In the genomic region with DNA sequence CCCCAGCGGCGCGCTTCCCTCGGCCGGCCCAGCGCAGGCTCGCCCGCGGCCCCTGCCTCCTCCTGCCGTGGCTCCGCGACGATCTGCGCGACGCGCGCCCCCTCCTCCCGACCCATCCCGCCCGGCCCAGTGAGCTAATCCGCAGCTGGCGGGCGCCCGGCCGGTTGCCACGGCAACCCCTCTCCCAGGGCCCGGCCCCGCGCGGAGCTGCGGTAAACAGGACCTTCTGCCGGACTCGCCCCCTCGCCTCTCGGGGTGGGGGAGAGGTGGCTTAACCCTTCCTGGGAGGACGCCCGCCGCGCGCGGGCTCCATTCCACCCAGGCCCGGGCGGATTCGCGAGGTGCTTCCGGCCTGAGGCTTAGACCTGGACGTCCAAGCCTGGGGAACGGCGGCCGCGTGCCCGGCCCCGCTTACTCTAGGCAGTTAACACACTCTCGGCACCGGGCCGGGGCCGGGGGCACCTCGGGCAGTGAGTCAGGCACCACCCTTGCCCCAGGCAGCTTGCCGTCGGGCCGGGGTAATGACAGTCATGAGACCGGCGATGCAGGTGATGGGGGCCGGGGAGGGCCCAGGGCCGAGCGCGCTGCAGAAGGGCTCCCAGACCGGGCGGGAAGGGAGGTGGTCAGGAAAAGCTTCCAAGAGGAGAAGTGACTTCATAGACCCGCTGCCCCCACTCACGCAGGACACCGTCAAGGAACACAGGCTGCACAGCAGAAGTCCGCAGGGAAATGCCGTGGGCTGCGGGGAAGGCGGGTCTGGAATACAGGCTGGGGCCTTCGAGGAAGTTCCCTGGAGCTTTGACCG, we compare ENCODE assay signal across 8 cellular contexts. TPM values are rescaled to one million over a fixed set of nuclear protein-coding genes. Genes with fewer than 3 reads are reported as not detected.
DNase-seq lines count a peak whose midpoint lies in the region; ATAC-seq and TF ChIP-seq lines count a peak whose summit lies in the region.

A gene with protein sequence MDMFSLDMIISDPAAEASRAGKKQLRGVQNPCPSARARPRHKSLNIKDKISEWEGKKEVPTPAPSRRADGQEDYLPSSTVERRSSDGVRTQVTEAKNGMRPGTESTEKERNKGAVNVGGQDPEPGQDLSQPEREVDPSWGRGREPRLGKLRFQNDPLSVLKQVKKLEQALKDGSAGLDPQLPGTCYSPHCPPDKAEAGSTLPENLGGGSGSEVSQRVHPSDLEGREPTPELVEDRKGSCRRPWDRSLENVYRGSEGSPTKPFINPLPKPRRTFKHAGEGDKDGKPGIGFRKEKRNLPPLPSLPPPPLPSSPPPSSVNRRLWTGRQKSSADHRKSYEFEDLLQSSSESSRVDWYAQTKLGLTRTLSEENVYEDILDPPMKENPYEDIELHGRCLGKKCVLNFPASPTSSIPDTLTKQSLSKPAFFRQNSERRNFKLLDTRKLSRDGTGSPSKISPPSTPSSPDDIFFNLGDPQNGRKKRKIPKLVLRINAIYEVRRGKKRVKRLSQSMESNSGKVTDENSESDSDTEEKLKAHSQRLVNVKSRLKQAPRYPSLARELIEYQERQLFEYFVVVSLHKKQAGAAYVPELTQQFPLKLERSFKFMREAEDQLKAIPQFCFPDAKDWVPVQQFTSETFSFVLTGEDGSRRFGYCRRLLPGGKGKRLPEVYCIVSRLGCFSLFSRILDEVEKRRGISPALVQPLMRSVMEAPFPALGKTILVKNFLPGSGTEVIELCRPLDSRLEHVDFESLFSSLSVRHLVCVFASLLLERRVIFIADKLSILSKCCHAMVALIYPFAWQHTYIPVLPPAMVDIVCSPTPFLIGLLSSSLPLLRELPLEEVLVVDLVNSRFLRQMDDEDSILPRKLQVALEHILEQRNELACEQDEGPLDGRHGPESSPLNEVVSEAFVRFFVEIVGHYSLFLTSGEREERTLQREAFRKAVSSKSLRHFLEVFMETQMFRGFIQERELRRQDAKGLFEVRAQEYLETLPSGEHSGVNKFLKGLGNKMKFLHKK (minus strand): TSS at position 87 of the 805 bp plus-strand sequence. CDS start 38,416 bp downstream, outside the sequence.

- no peak for TF ChIP-seq POLR2A in NB4 (IDR thresholded peaks at IDR 0.05; ENCODE audit: extremely low read depth, insufficient read length)
- no peak for TF ChIP-seq POLR2A in vagina (IDR thresholded peaks at IDR 0.05)

- H3K27me3 ChIP-seq in foreskin keratinocyte (peaks cover 8% of the 10 kb centered on the region), vagina (no peaks in the 10 kb centered on the region)
- peaks cover 0 to 7% of the 10 kb centered on the region in 2 donors for H3K27me3 ChIP-seq in naive thymus-derived CD4-positive, alpha-beta T cell (ENCODE audit: control insufficient read depth in 2 of 2, insufficient read depth in 2 of 2, low read length in 2 of 2)

- CTCF ChIA-PET in naive thymus-derived CD4-positive, alpha-beta T cell (lab: Charles Lee): no interaction called here

- peak within 1 kb of the TSS; percentile 80 to 93 (median 88) for H3K4me3 Mint-ChIP-seq in naive thymus-derived CD4-positive, alpha-beta T cell

- H3K4me3 ChIP-seq in NB4 (ENCODE audit: low read depth, low read length) (no peak within 1 kb of the TSS), vagina (peak within 1 kb of the TSS; percentile 66 to 91)
- peak within 1 kb of the TSS; percentile 24 for H3K4me3 ChIP-seq in naive thymus-derived CD4-positive, alpha-beta T cell (ENCODE audit: low read length)

- H3K36me3 Mint-ChIP-seq in naive thymus-derived CD4-positive, alpha-beta T cell: peaks cover 0 to 5% (median 0%) of the 10 kb centered on the region in 5 donors

- H3K4me1 ChIP-seq in foreskin keratinocyte: no peaks in the 10 kb centered on the region
- peaks cover 0 to 8% of the 10 kb centered on the region in 2 donors for H3K4me1 ChIP-seq in naive thymus-derived CD4-positive, alpha-beta T cell (ENCODE audit: control insufficient read depth in 2 of 2, insufficient read depth in 2 of 2, low read length in 2 of 2)
- peaks cover 39% of the 10 kb centered on the region for H3K4me1 ChIP-seq in vagina

- peaks cover 0 to 4% (median 0%) of the 10 kb centered on the region in 11 donors for H3K9me3 Mint-ChIP-seq in naive thymus-derived CD4-positive, alpha-beta T cell

- no peak within 1 kb of the TSS for H3K27ac ChIP-seq in foreskin keratinocyte
- no peak within 1 kb of the TSS for H3K27ac ChIP-seq in naive thymus-derived CD4-positive, alpha-beta T cell (ENCODE audit: low read depth, low read length)
- peak within 1 kb of the TSS; percentile 87 for H3K27ac ChIP-seq in vagina

- DNase-seq in COR-L47 (lab: John Stamatoyannopoulos, UW) (peak; percentile 72), NB4 (ENCODE audit: low read depth) (peak; percentile 41), foreskin keratinocyte (no peak), vagina (ENCODE audit: extremely low spot score in 2 of 2) (no peak)
- DNase-seq in activated T-cell treated with anti-CD3 and anti-CD28 coated beads, Interleukin-2, amount 50 U/mL, for 48 hours: peak; percentile 26 to 36
- no peak for DNase-seq in naive thymus-derived CD4-positive, alpha-beta T cell
- no peak for DNase-seq in stimulated activated CD8-positive, alpha-beta memory T cell treated with anti-CD3 and anti-CD28 coated beads, Interleukin-4, amount 100 ng/mL, for 48 hours

- intact Hi-C loops in naive thymus-derived CD4-positive, alpha-beta T cell (cut with micrococcal nuclease): no loop called here
- intact Hi-C loops in vagina (cut with DNase I): no loop called here

- H3K36me3 ChIP-seq in naive thymus-derived CD4-positive, alpha-beta T cell (ENCODE audit: control insufficient read depth in 2 of 3, insufficient read depth in 3 of 3, low read length in 3 of 3): no peaks in the 10 kb centered on the region
- H3K36me3 ChIP-seq in vagina: no peaks in the 10 kb centered on the region

- ATAC-seq in foreskin keratinocyte (peak; percentile 47), HG03097 (IDR thresholded peaks at IDR 0.05; ENCODE audit: low FRiP score, unreplicated experiment) (no peak)
- ATAC-seq in naive thymus-derived CD4-positive, alpha-beta T cell: peak; percentile 20

- peaks cover 13 to 21% (median 17%) of the 10 kb centered on the region in 7 donors for H3K4me1 Mint-ChIP-seq in naive thymus-derived CD4-positive, alpha-beta T cell

- peaks cover 53 to 75% (median 61%) of the 10 kb centered on the region in 5 donors for H3K27me3 Mint-ChIP-seq in naive thymus-derived CD4-positive, alpha-beta T cell

- POLR2A ChIA-PET in naive thymus-derived CD4-positive, alpha-beta T cell (lab: Charles Lee): interaction anchor here (0.7 kb wide), 1 partner anchor 15 kb away, joined by 3 read pairs; no protein-coding TSS in a partner anchor

- H3K27ac Mint-ChIP-seq in naive thymus-derived CD4-positive, alpha-beta T cell: no peak within 1 kb of the TSS

- no peaks in the 10 kb centered on the region for H3K9me3 ChIP-seq in naive thymus-derived CD4-positive, alpha-beta T cell (ENCODE audit: control insufficient read depth in 2 of 3, low read length in 3 of 3)
- no peaks in the 10 kb centered on the region for H3K9me3 ChIP-seq in vagina

- TF ChIP-seq CTCF in NB4 (IDR thresholded peaks at IDR 0.05; ENCODE audit: low read depth, low read length) (no peak), foreskin keratinocyte (conservative IDR thresholded peaks at IDR 0.05) (no peak), vagina (IDR thresholded peaks at IDR 0.05) (no peak)

RNA-seq across cellular contexts. Expression of the gene that starts here (rescaled TPM):
- total RNA-seq in foreskin keratinocyte: 1.1 and 3.0 TPM in 2 replicates
- 0.62 and 2.0 TPM in 2 replicates for polyA plus RNA-seq in foreskin keratinocyte
- not detected for total RNA-seq in naive thymus-derived CD4-positive, alpha-beta T cell
- not detected for polyA plus RNA-seq in naive thymus-derived CD4-positive, alpha-beta T cell
- 17.4 TPM for total RNA-seq in vagina

Comparison
In these comparisons a context has a peak if more than half of its experiments do, and no peak if none do; other contexts are left out.
1. Peak in ATAC-seq and H3K4me3 ChIP-seq in naive thymus-derived CD4-positive, alpha-beta T cell; RNA of the gene not detected or under 1 TPM.
2. DNase-seq: peak in COR-L47 (single experiment), NB4 (single experiment) and activated T-cell treated with anti-CD3 and anti-CD28 coated beads, Interleukin-2, amount 50 U/mL, for 48 hours (2 of 2); none in foreskin keratinocyte (0 of 2), naive thymus-derived CD4-positive, alpha-beta T cell (0 of 9), vagina (0 of 2) and stimulated activated CD8-positive, alpha-beta memory T cell treated with anti-CD3 and anti-CD28 coated beads, Interleukin-4, amount 100 ng/mL, for 48 hours (single experiment).